In the genomic region with DNA sequence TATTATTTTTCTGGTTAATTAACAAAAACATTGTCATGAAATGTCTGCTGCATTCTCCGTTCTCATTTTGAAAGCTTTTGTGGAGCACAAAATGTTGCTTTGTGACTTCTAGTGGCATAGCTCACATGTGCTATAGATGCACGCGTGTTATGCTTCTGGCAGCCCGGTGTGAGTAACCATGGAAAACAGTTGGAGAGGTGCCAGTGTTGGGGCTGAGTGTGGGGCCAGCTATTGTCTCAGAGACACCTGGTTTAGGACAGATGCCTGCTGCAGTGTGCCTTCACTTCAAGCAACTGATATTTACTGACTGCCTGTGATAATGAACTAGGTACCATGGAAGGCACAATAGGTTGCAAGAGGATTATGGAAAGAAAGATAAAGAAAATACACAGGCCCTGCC, we compare ENCODE assay signal across 23 cellular contexts.
DNase-seq lines count a peak whose midpoint lies in the region; ATAC-seq lines count a peak whose summit lies in the region.
"Had no signal": no experiment of that assay in that cellular context is flagged by ENCODE, and none has a peak within 500 bp of the region (broad histone marks: within the 10 kb centered on the region; RNA-seq: fewer than 3 reads in every experiment).

No MANE protein-coding gene starts in this region.

- 94% methylated on average over 4 of the region's 4 CpGs for WGBS in mesenchymal stem cell

- no peak overlapping the region for H3K23ac ChIP-seq in mesenchymal stem cell (ENCODE audit: low read length in 2 of 2)

- H3K36me3 ChIP-seq in mesenchymal stem cell (ENCODE audit: control insufficient read depth in 1 of 2, insufficient read depth in 2 of 2, low read depth in 1 of 2, low read length in 2 of 2): peaks cover 0 to 3% of the 10 kb centered on the region in 2 experiments
- H3K36me3 ChIP-seq: tibial artery had no signal

- no peak overlapping the region for H3K14ac ChIP-seq in mesenchymal stem cell (ENCODE audit: low read length in 2 of 2)

- H4K91ac ChIP-seq in mesenchymal stem cell (ENCODE audit: low read length): no peak overlapping the region

- H2BK12ac ChIP-seq in mesenchymal stem cell (ENCODE audit: low read length in 2 of 2): no peak overlapping the region

- H3K27me3 ChIP-seq in mesenchymal stem cell (ENCODE audit: control insufficient read depth in 1 of 2, insufficient read depth in 1 of 2, low read length in 2 of 2): no peaks in the 10 kb centered on the region
- H3K27me3 ChIP-seq: dorsolateral prefrontal cortex had no signal

- ATAC-seq in left lobe of liver (no peak), HG02885 (IDR thresholded peaks at IDR 0.05; ENCODE audit: poor library complexity, unreplicated experiment) (no peak)
- ATAC-seq: activated CD4-positive, CD25-positive, alpha-beta regulatory T cell treated with anti-CD3 and anti-CD28 coated beads, Interleukin-2, amount 50 U/mL, for 24 hours; GM12878; naive thymus-derived CD4-positive, alpha-beta T cell; stimulated activated naive CD8-positive, alpha-beta T cell treated with anti-CD3 and anti-CD28 coated beads, Interleukin-15, amount 100 ng/mL, for 72 hours had no signal

- no peak overlapping the region for H2BK120ac ChIP-seq in mesenchymal stem cell (ENCODE audit: low read depth, low read length)

- no peak overlapping the region for H3K18ac ChIP-seq in mesenchymal stem cell (ENCODE audit: low read depth in 1 of 2, low read length in 2 of 2)

- H4K8ac ChIP-seq in mesenchymal stem cell (ENCODE audit: low read length): no peak overlapping the region

- peaks cover 33% of the 10 kb centered on the region for H3K79me1 ChIP-seq in mesenchymal stem cell (replicated peaks; ENCODE audit: low read length, poor library complexity, severe bottlenecking)

- H2AK5ac ChIP-seq in mesenchymal stem cell (ENCODE audit: low read length, severe bottlenecking): peak overlapping the region; percentile 33

- no peak overlapping the region for H2BK5ac ChIP-seq in mesenchymal stem cell (ENCODE audit: low read depth, low read length, poor library complexity, severe bottlenecking)

- H3K4me3 ChIP-seq in mesenchymal stem cell (ENCODE audit: insufficient read depth in 1 of 2, low read depth in 1 of 2, low read length in 2 of 2): no peak overlapping the region
- H3K4me3 ChIP-seq: dorsolateral prefrontal cortex, GM12878, GM23248, tibial artery had no signal

- no peak overlapping the region for H3K9ac ChIP-seq in mesenchymal stem cell (ENCODE audit: low read length)
- H3K9ac ChIP-seq: GM23248 had no signal

- no peak overlapping the region for H2AFZ ChIP-seq in mesenchymal stem cell (ENCODE audit: low read depth, low read length)
- H2AFZ ChIP-seq: GM23248 had no signal

- H3K4me2 ChIP-seq in mesenchymal stem cell (ENCODE audit: low read length, poor library complexity, severe bottlenecking): no peak overlapping the region

- no peak overlapping the region for H3K4ac ChIP-seq in mesenchymal stem cell (ENCODE audit: low read depth in 1 of 2, low read length in 2 of 2)

- no peak overlapping the region for H3K27ac ChIP-seq in mesenchymal stem cell (ENCODE audit: low read length, poor library complexity, severe bottlenecking)
- H3K27ac ChIP-seq: GM23248, tibial artery had no signal

- H2BK15ac ChIP-seq in mesenchymal stem cell (ENCODE audit: low read depth, poor library complexity, severe bottlenecking): no peak overlapping the region

- H3K4me1 ChIP-seq in mesenchymal stem cell (ENCODE audit: control insufficient read depth, insufficient read depth, low read depth, low read length): peaks cover 21% of the 10 kb centered on the region

- DNase-seq in NCI-H1105 (lab: John Stamatoyannopoulos, UW): peak; percentile 98
- DNase-seq in NCI-H2081 treated with DMSO at 0.1 percent for 48 hours (lab: John Stamatoyannopoulos, UW): peak; percentile 95
- DNase-seq in NCI-H748 treated with DMSO at 0.1 percent for 48 hours (lab: John Stamatoyannopoulos, UW): peak; percentile 89
- no peak for DNase-seq in mesenchymal stem cell
- DNase-seq in left lobe of liver (ENCODE audit: low spot score): no peak
- DNase-seq in stimulated activated CD4-positive, alpha-beta T cell treated with anti-CD3 and anti-CD28 coated beads, Interleukin-4, amount 100 ng/mL, for 1 hour: no peak
- DNase-seq in activated gamma-delta T cell treated with Interleukin-2 at 50 U/mL for 16 hours: no peak
- DNase-seq: activated naive CD4-positive, alpha-beta T cell treated with anti-CD3 and anti-CD28 coated beads, Interleukin-2, amount 50 U/mL, for 16 hours; activated T-cell treated with anti-CD3 and anti-CD28 coated beads, Interleukin-2, amount 50 U/mL, for 24 hours; DMS 273 treated with DMSO at 0.1 percent for 48 hours; GM23248; Kasumi-1; kidney glomerular epithelial cell; naive thymus-derived CD4-positive, alpha-beta T cell; NCI-H82; SIG-M5; stimulated activated CD4-positive, alpha-beta T cell treated with anti-CD3 and anti-CD28 coated beads, Interleukin-12 subunit alpha, Interleukin-12 subunit beta, amount 100 ng/mL, for 4 hours; stimulated activated naive CD8-positive, alpha-beta T cell treated with anti-CD3 and anti-CD28 coated beads, Interleukin-15, amount 100 ng/mL, for 72 hours; tibial artery had no signal

- no peaks in the 10 kb centered on the region for H3K9me3 ChIP-seq in mesenchymal stem cell (ENCODE audit: control insufficient read depth, low read length)
- H3K9me3 ChIP-seq: tibial artery had no signal

Comparison
In these comparisons a context has a peak if more than half of its experiments do, and no peak if none do; other contexts are left out.
1. DNase-seq: peak in NCI-H1105 (single experiment), NCI-H2081 treated with DMSO at 0.1 percent for 48 hours (single experiment) and NCI-H748 treated with DMSO at 0.1 percent for 48 hours (single experiment); none in mesenchymal stem cell (single experiment), left lobe of liver (single experiment), stimulated activated CD4-positive, alpha-beta T cell treated with anti-CD3 and anti-CD28 coated beads, Interleukin-4, amount 100 ng/mL, for 1 hour (single experiment) and activated gamma-delta T cell treated with Interleukin-2 at 50 U/mL for 16 hours (single experiment).